Comparison of ENCODE assay signal across 1 cellular context in the genomic region with DNA sequence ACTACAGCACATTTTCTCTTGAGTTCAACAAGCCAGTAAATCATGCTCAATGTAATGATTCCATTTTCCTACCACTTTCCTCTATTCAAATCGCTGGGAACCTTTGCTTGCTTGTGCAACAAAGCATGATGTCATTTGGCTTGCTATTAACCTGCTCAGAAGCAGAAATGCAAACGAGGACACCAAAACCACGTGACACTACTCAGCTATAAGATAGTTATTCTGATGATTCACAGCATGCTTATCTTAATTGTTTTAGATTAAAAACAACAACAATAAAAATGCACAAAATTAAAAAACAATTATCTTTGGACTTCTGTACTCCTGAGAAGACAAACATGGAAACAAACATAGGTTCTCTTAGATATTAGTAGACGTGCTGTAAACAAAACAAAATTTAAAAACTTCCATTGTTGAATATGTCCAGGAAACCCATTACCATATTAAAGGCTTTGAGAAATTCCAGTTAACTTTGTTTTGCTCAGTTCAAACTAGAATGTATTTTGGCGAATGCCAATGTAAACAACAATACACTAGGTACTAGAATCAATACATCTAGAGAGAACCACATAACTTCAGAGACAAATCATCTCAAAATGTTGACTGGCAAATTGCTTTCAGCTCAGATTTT.
TF ChIP-seq lines count a peak whose summit lies in the region.

No MANE protein-coding gene starts in this region.

TF ChIP-seq in HCT116, 20 proteins besides CTCF, POLR2A, EP300 and RAD21 (continued from another document):
- TF ChIP-seq TCF7L2 (IDR thresholded peaks at IDR 0.05; ENCODE audit: borderline replicate concordance, extremely low read depth, insufficient read depth, insufficient read length) = no peak
TF ChIP-seq in HCT116: peak in this region for 0.
